Comparison of ENCODE assay signal across 17 cellular contexts in genomic region chr10:1944487-1944886, GRCh38.
DNase-seq lines count a peak whose midpoint lies in the region; ATAC-seq, FAIRE-seq and TF ChIP-seq lines count a peak whose summit lies in the region.
"Had no signal": no experiment of that assay in that cellular context is flagged by ENCODE, and none has a peak within 500 bp of the region (broad histone marks: within the 10 kb centered on the region; RNA-seq: fewer than 3 reads in every experiment).

No MANE protein-coding gene starts in this region.

- intact Hi-C loops in natural killer cell (cut with micrococcal nuclease) (no loop called here), HepG2 (cut with micrococcal nuclease; ENCODE audit: unreplicated experiment) (no loop called here)

- H3K36me3 ChIP-seq in HepG2 (replicated peaks in 1 of 2; ENCODE audit: control insufficient read depth in 1 of 2, insufficient read depth in 2 of 2, low read length in 2 of 2) = no peaks in the 10 kb centered on the region
- H3K36me3 ChIP-seq: BE2C had no signal

- in situ Hi-C loops in HepG2 (cut with HindIII; ENCODE audit: extremely low pct_ligation_motif_present, low pct_unique_long_range_greater_than_20kb) = no loop called here

- no peaks in the 10 kb centered on the region for H3K27me3 ChIP-seq in HepG2 (ENCODE audit: control insufficient read depth in 1 of 2, insufficient read depth in 2 of 2, low read length in 2 of 2)
- H3K27me3 ChIP-seq: BE2C had no signal

- H3K36me3 Mint-ChIP-seq in natural killer cell = no peaks in the 10 kb centered on the region
- no peaks in the 10 kb centered on the region for H3K36me3 Mint-ChIP-seq in natural killer cell treated with Interleukin-12 subunit alpha and Interleukin-12 subunit beta and Interleukin-15 and Interleukin-18, amount 100 ng/mL, for 72 hours
- H3K36me3 Mint-ChIP-seq in WTC11 = no peaks in the 10 kb centered on the region
- H3K36me3 Mint-ChIP-seq: IgD-negative memory B cell had no signal

- no peaks in the 10 kb centered on the region for H4K20me1 ChIP-seq in HepG2 (ENCODE audit: insufficient read depth, low read length)

- no peak overlapping the region for H2AFZ ChIP-seq in HepG2 (ENCODE audit: low read length)

- CTCF ChIA-PET in WTC11 (lab: Charles Lee) = no interaction called here
- CTCF ChIA-PET in HepG2 (lab: Yijun Ruan, JAX; ENCODE audit: low intra/inter-chr PET ratio, low total read pairs) = no interaction called here

- H3K4me3 Mint-ChIP-seq in natural killer cell (peak overlapping the region; percentile 47), WTC11 (no peak overlapping the region)
- no peak overlapping the region for H3K4me3 Mint-ChIP-seq in natural killer cell treated with Interleukin-12 subunit alpha and Interleukin-12 subunit beta and Interleukin-15 and Interleukin-18, amount 100 ng/mL, for 72 hours
- H3K4me3 Mint-ChIP-seq: CD8-positive, alpha-beta memory T cell; HFFc6 had no signal

- no peak for TF ChIP-seq RAD21 in HepG2 (CRISPR knock-in tag; IDR thresholded peaks at IDR 0.05)

- peaks cover 0 to 2% of the 10 kb centered on the region in 2 donors for H3K9me3 Mint-ChIP-seq in natural killer cell
- no peaks in the 10 kb centered on the region for H3K9me3 Mint-ChIP-seq in natural killer cell treated with Interleukin-12 subunit alpha and Interleukin-12 subunit beta and Interleukin-15 and Interleukin-18, amount 100 ng/mL, for 72 hours
- H3K9me3 Mint-ChIP-seq in WTC11 = peaks cover 6% of the 10 kb centered on the region; the same call in 1 of the 2 replicates

- WGBS in HepG2 (ENCODE audit: low lambda C conversion rate) = 38% methylated on average over 11 of the region's 11 CpGs

- no peak overlapping the region for H3K27ac ChIP-seq in HepG2 (ENCODE audit: extremely low read length, insufficient read depth, low read length)
- H3K27ac ChIP-seq: C4-2B had no signal

- no peak overlapping the region for H3K9ac ChIP-seq in HepG2 (ENCODE audit: insufficient read depth, low read depth, low read length)

- no peak overlapping the region for H3K4me3 ChIP-seq in HepG2 (replicated peaks in 1 of 3; ENCODE audit: insufficient read depth in 1 of 3, low read depth in 2 of 3, low read length in 3 of 3)

- H3K9me3 ChIP-seq in HepG2 (ENCODE audit: low read length) = no peaks in the 10 kb centered on the region
- H3K9me3 ChIP-seq: BE2C, Caco-2 had no signal

- H3K4me1 Mint-ChIP-seq in natural killer cell (peaks cover 25 to 36% of the 10 kb centered on the region in 2 donors), WTC11 (peaks cover 16% of the 10 kb centered on the region)
- peaks cover 17 to 18% of the 10 kb centered on the region in 2 donors for H3K4me1 Mint-ChIP-seq in natural killer cell treated with Interleukin-12 subunit alpha and Interleukin-12 subunit beta and Interleukin-15 and Interleukin-18, amount 100 ng/mL, for 72 hours (ENCODE audit: low read depth in 2 of 2)

- TF ChIP-seq CTCF in natural killer cell (IDR thresholded peaks at IDR 0.05) = no peak
- no peak for TF ChIP-seq CTCF in WTC11 (IDR thresholded peaks at IDR 0.05)
- TF ChIP-seq CTCF in HepG2 (CRISPR knock-in tag; IDR thresholded peaks at IDR 0.05) = no peak

- POLR2A ChIA-PET in WTC11 (lab: Charles Lee) (no interaction called here), HepG2 (lab: Yijun Ruan, JAX) (no interaction called here)

- no peak for FAIRE-seq in HepG2 (lab: Jason Lieb, UNC)
- FAIRE-seq: A204.1, H1 had no signal

- H3K79me2 ChIP-seq in HepG2 (ENCODE audit: insufficient read depth, low read length) = no peaks in the 10 kb centered on the region

- no peak overlapping the region for H3K4me2 ChIP-seq in HepG2 (ENCODE audit: low read depth, low read length)

- H3K27me3 Mint-ChIP-seq in natural killer cell (ENCODE audit: low read depth in 2 of 2) = peaks cover 0 to 5% of the 10 kb centered on the region in 2 donors
- peaks cover 2% of the 10 kb centered on the region in 2 donors for H3K27me3 Mint-ChIP-seq in natural killer cell treated with Interleukin-12 subunit alpha and Interleukin-12 subunit beta and Interleukin-15 and Interleukin-18, amount 100 ng/mL, for 72 hours
- peaks cover 21% of the 10 kb centered on the region for H3K27me3 Mint-ChIP-seq in WTC11 (ENCODE audit: low read depth)

- BruUV-seq in HepG2 (replicated peaks; lab: Mats Ljungman, UMichigan) = no TSS peak

- DNase-seq in natural killer cell = no peak
- DNase-seq in natural killer cell treated with Interleukin-12 subunit alpha and Interleukin-12 subunit beta and Interleukin-15 and Interleukin-18, amount 100 ng/mL, for 72 hours (ENCODE audit: low spot score) = no peak
- no peak for DNase-seq in WTC11 (ENCODE audit: low spot score)
- no peak for DNase-seq in HepG2 (ENCODE audit: low spot score)
- no peak for DNase-seq in AG08395 (ENCODE audit: low spot score)
- DNase-seq in germinal center (ENCODE audit: low spot score) = no peak
- DNase-seq: BE2C; Caco-2; CD8-positive, alpha-beta memory T cell; DMS53; HCEC 1CT; HFFc6 had no signal

- H3K27ac Mint-ChIP-seq in natural killer cell = no peak overlapping the region
- H3K27ac Mint-ChIP-seq in natural killer cell treated with Interleukin-12 subunit alpha and Interleukin-12 subunit beta and Interleukin-15 and Interleukin-18, amount 100 ng/mL, for 72 hours = no peak overlapping the region
- H3K27ac Mint-ChIP-seq in WTC11 = no peak overlapping the region
- H3K27ac Mint-ChIP-seq: CD8-positive, alpha-beta memory T cell; HFFc6; IgD-negative memory B cell had no signal

- ATAC-seq in natural killer cell = no peak
- ATAC-seq in natural killer cell treated with Interleukin-12 subunit alpha and Interleukin-12 subunit beta and Interleukin-15 and Interleukin-18, amount 100 ng/mL, for 72 hours = no peak
- no peak for ATAC-seq in WTC11
- ATAC-seq in HepG2 = no peak
- ATAC-seq in HG02763 (IDR thresholded peaks at IDR 0.05; ENCODE audit: unreplicated experiment) = no peak

- TF ChIP-seq EP300 in HepG2 (IDR thresholded peaks at IDR 0.05; ENCODE audit: low read depth in 2 of 2, low read length in 2 of 2) (no peak), HepG2 (CRISPR knock-in tag; IDR thresholded peaks at IDR 0.05; ENCODE audit: borderline replicate concordance) (no peak)

- TF ChIP-seq POLR2A in HepG2 (IDR thresholded peaks at IDR 0.05; ENCODE audit: insufficient read depth in 1 of 2, low read depth in 2 of 2, low read length in 2 of 2) = no peak

- no peaks in the 10 kb centered on the region for H3K4me1 ChIP-seq in HepG2 (ENCODE audit: insufficient read depth, low read length)
- H3K4me1 ChIP-seq: BE2C, Caco-2 had no signal

TF ChIP-seq in HepG2, 621 proteins besides CTCF, POLR2A, EP300 and RAD21:
- no peak for TF ChIP-seq HOXD1 (CRISPR knock-in tag; IDR thresholded peaks at IDR 0.05)
- peak; percentile 61 for TF ChIP-seq ZNF263 (CRISPR knock-in tag; IDR thresholded peaks at IDR 0.05)
TF ChIP-seq in HepG2: peak in this region for 1.
